22 cellular contexts compared by ENCODE assay signal in genomic region chr14:60575008-60575407, GRCh38.
"Had no signal": no experiment of that assay in that cellular context is flagged by ENCODE, and none has a peak within 500 bp of the region (broad histone marks: within the 10 kb centered on the region; RNA-seq: fewer than 3 reads in every experiment).

No MANE protein-coding gene starts in this region.

- H3K27me3 ChIP-seq: ovary, tibial nerve, uterus had no signal

- H3K4me3 Mint-ChIP-seq: memory B cell; naive thymus-derived CD4-positive, alpha-beta T cell; natural killer cell treated with Interleukin-12 subunit alpha and Interleukin-12 subunit beta and Interleukin-15 and Interleukin-18, amount 100 ng/mL, for 72 hours; stimulated activated naive B cell treated with anti-CD40 and anti-IgM and Interleukin-4, amounts not matched to agents 10 μg/mL and 1 μg/mL and 100 μg/mL, for 72 hours; type B pancreatic cell had no signal

- H3K9me3 Mint-ChIP-seq: natural killer cell treated with Interleukin-12 subunit alpha and Interleukin-12 subunit beta and Interleukin-15 and Interleukin-18, amount 100 ng/mL, for 72 hours; type B pancreatic cell had no signal

- ATAC-seq: mucosa of descending colon; naive thymus-derived CD4-positive, alpha-beta T cell; natural killer cell treated with Interleukin-12 subunit alpha and Interleukin-12 subunit beta and Interleukin-15 and Interleukin-18, amount 100 ng/mL, for 72 hours; right cardiac atrium; sciatic nerve; stimulated activated naive B cell treated with anti-CD40 and anti-IgM and Interleukin-4, amounts not matched to agents 10 μg/mL and 1 μg/mL and 100 μg/mL, for 72 hours; stimulated activated naive CD8-positive, alpha-beta T cell treated with anti-CD3 and anti-CD28 coated beads, Interleukin-15, Interleukin-2, amounts not matched to agents 100 U/mL and 50 U/mL, for 24 hours had no signal

- H3K9me3 ChIP-seq: mucosa of descending colon, ovary, tibial nerve, uterus had no signal

- H3K36me3 ChIP-seq: left ventricle myocardium inferior, ovary, tibial nerve, uterus had no signal

- H3K4me1 ChIP-seq: left ventricle myocardium inferior, tibial nerve, uterus had no signal

- H3K27me3 Mint-ChIP-seq: progenitor cell of endocrine pancreas had no signal

- DNase-seq: islet precursor cell; left ventricle myocardium inferior; midbrain; mucosa of descending colon; naive thymus-derived CD4-positive, alpha-beta T cell; ovary; retina; right cardiac atrium; stimulated activated CD4-positive, alpha-beta T cell treated with anti-CD3 and anti-CD28 coated beads, Interleukin-12 subunit alpha, Interleukin-12 subunit beta, amount 100 ng/mL, for 4 hours; stimulated activated CD4-positive, alpha-beta T cell treated with anti-CD3 and anti-CD28 coated beads, Interleukin-15, amount 100 ng/mL, for 24 hours; stimulated activated CD4-positive, alpha-beta T cell treated with anti-CD3 and anti-CD28 coated beads, Interleukin-2, amount 100 ng/mL, for 24 hours; stimulated activated CD4-positive, alpha-beta T cell treated with anti-CD3 and anti-CD28 coated beads, Interleukin-4, amount 100 ng/mL, for 1 hour; stimulated activated naive B cell treated with anti-CD40 and anti-IgM and Interleukin-4, amounts not matched to agents 10 μg/mL and 1 μg/mL and 100 μg/mL, for 72 hours; stimulated activated naive CD8-positive, alpha-beta T cell treated with anti-CD3 and anti-CD28 coated beads, Interleukin-15, Interleukin-2, amounts not matched to agents 100 U/mL and 50 U/mL, for 24 hours; uterus had no signal

- H3K27ac Mint-ChIP-seq: memory B cell; naive thymus-derived CD4-positive, alpha-beta T cell; natural killer cell treated with Interleukin-12 subunit alpha and Interleukin-12 subunit beta and Interleukin-15 and Interleukin-18, amount 100 ng/mL, for 72 hours; progenitor cell of endocrine pancreas; stimulated activated naive B cell treated with anti-CD40 and anti-IgM and Interleukin-4, amounts not matched to agents 10 μg/mL and 1 μg/mL and 100 μg/mL, for 72 hours; type B pancreatic cell had no signal

- H3K36me3 Mint-ChIP-seq: memory B cell; naive thymus-derived CD4-positive, alpha-beta T cell; natural killer cell treated with Interleukin-12 subunit alpha and Interleukin-12 subunit beta and Interleukin-15 and Interleukin-18, amount 100 ng/mL, for 72 hours; stimulated activated naive B cell treated with anti-CD40 and anti-IgM and Interleukin-4, amounts not matched to agents 10 μg/mL and 1 μg/mL and 100 μg/mL, for 72 hours; type B pancreatic cell had no signal

- H3K4me3 ChIP-seq: left ventricle myocardium inferior, mucosa of descending colon, ovary, skin epidermis, tibial nerve, uterus had no signal

- H3K4me1 Mint-ChIP-seq: stimulated activated naive B cell treated with anti-CD40 and anti-IgM and Interleukin-4, amounts not matched to agents 10 μg/mL and 1 μg/mL and 100 μg/mL, for 72 hours had no signal

- H3K27ac ChIP-seq: left ventricle myocardium inferior, ovary, skin epidermis, tibial nerve, uterus had no signal
